ENCODE assay signal across 10 cellular contexts in genomic region chr5:84287964-84288363, GRCh38.
A peak's percentile ranks its signal among the peaks of the same experiment; 100 is the strongest.
DNase-seq lines count a peak whose midpoint lies in the region; ATAC-seq, FAIRE-seq and TF ChIP-seq lines count a peak whose summit lies in the region.
"Had no signal": no experiment of that assay in that cellular context is flagged by ENCODE, and none has a peak within 500 bp of the region (broad histone marks: within the 10 kb centered on the region; RNA-seq: fewer than 3 reads in every experiment).

No MANE protein-coding gene starts in this region.

- no peaks in the 10 kb centered on the region for H4K20me1 ChIP-seq in GM12878 (ENCODE audit: control insufficient read depth, insufficient read depth)

- peak; percentile 93 for DNase-seq in A172 (ENCODE audit: low spot score)
- peak; percentile 96 for DNase-seq in HT1080 (ENCODE audit: low read depth)
- DNase-seq in GM12878 (ENCODE audit: low read depth, low spot score): peak; percentile 23
- no peak for DNase-seq in left lobe of liver (ENCODE audit: low spot score)
- no peak for DNase-seq in HuH-7.5 (ENCODE audit: low spot score)
- no peak for DNase-seq in C1 segment of cervical spinal cord (lab: John Stamatoyannopoulos, UW)
- DNase-seq in Caco-2: no peak
- DNase-seq: mucosa of descending colon had no signal

- in situ Hi-C loops in GM12878 (cut with MboI): no loop called here

- FAIRE-seq in GM12878 (lab: Jason Lieb, UNC): no peak

- no peaks in the 10 kb centered on the region for H3K4me1 Mint-ChIP-seq in Caco-2 (ENCODE audit: low read depth, unreplicated experiment)

- intact Hi-C loops in GM12878 (cut with micrococcal nuclease; ENCODE audit: unreplicated experiment): no loop called here
- intact Hi-C loops in Caco-2 (cut with micrococcal nuclease; ENCODE audit: unreplicated experiment): no loop called here

- no peaks in the 10 kb centered on the region for H3K27me3 Mint-ChIP-seq in Caco-2 (ENCODE audit: insufficient read depth, unreplicated experiment)

- H3K36me3 ChIP-seq in GM12878 (ENCODE audit: control insufficient read depth in 2 of 2, insufficient read depth in 2 of 2, low read length in 1 of 2) (no peaks in the 10 kb centered on the region), Caco-2 (ENCODE audit: control insufficient read depth, insufficient read depth, low read length) (no peaks in the 10 kb centered on the region)

- no peak overlapping the region; the same call in 1 of the 2 replicates for H2AFZ ChIP-seq in GM12878 (ENCODE audit: control insufficient read depth, low read depth, low read length)

- no TSS peak for BruUV-seq in GM12878 (replicated peaks; lab: Mats Ljungman, UMichigan)
- BruUV-seq in Caco-2 (replicated peaks; lab: Mats Ljungman, UMichigan): no TSS peak

- TF ChIP-seq EP300 in GM12878 (IDR thresholded peaks at IDR 0.05; ENCODE audit: borderline replicate concordance in 1 of 2, control insufficient read depth in 1 of 2, low read depth in 2 of 2, low read length in 2 of 2): no peak; a peak in 1 of 4 replicates

- TF ChIP-seq POLR2A in GM12878 (IDR thresholded peaks at IDR 0.05; ENCODE audit: low read depth, low read length): no peak

- no peak for TF ChIP-seq RAD21 in GM12878 (IDR thresholded peaks at IDR 0.05; ENCODE audit: insufficient read depth, low read depth, low read length)

- TF ChIP-seq CTCF in GM12878 (IDR thresholded peaks at IDR 0.05 in 2 of 3, conservative IDR thresholded peaks at IDR 0.05 in 1 of 3; ENCODE audit: control insufficient read depth in 2 of 3, extremely low read depth in 1 of 3, insufficient read depth in 1 of 3, low read depth in 3 of 3, low read length in 3 of 3) (no peak), Caco-2 (IDR thresholded peaks at IDR 0.05; ENCODE audit: insufficient read depth in 1 of 2, low read depth in 1 of 2, low read length in 1 of 2, severe bottlenecking in 1 of 2, unreplicated experiment in 1 of 2) (no peak)

- no peak overlapping the region for H3K27ac ChIP-seq in GM12878 (ENCODE audit: control insufficient read depth, insufficient read depth)
- H3K27ac ChIP-seq: C4-2B had no signal

- POLR2A ChIA-PET in GM12878 (lab: Charles Lee): no interaction called here
- POLR2A ChIA-PET in Caco-2 (lab: Charles Lee): no interaction called here

- H3K9me3 Mint-ChIP-seq in Caco-2 (ENCODE audit: unreplicated experiment): no peaks in the 10 kb centered on the region

- H3K4me3 ChIP-seq in GM12878 (no peak overlapping the region), Caco-2 (ENCODE audit: low read depth, low read length) (no peak overlapping the region)
- H3K4me3 ChIP-seq: mucosa of descending colon had no signal

- no peak overlapping the region for H3K27ac Mint-ChIP-seq in Caco-2 (ENCODE audit: unreplicated experiment)

- H3K4me1 ChIP-seq in GM12878 (ENCODE audit: control insufficient read depth, insufficient read depth, low read length): no peaks in the 10 kb centered on the region
- H3K4me1 ChIP-seq in Caco-2: no peaks in the 10 kb centered on the region

- CTCF ChIA-PET in GM12878 (lab: Yijun Ruan, JAX) (no interaction called here), Caco-2 (lab: Charles Lee) (no interaction called here)

- SMC1A ChIA-PET in GM12878 (lab: Charles Lee; ENCODE audit: uncharacterized antibody, unreplicated experiment): no interaction called here

- H3K4me3 Mint-ChIP-seq in Caco-2 (ENCODE audit: unreplicated experiment): no peak overlapping the region

- H3K4me2 ChIP-seq in GM12878 (ENCODE audit: control insufficient read depth, insufficient read depth): no peak overlapping the region

- no peaks in the 10 kb centered on the region for H3K27me3 ChIP-seq in GM12878 (replicated peaks in 1 of 2; ENCODE audit: control insufficient read depth in 2 of 2, insufficient read depth in 2 of 2, low read length in 1 of 2)
- no peaks in the 10 kb centered on the region for H3K27me3 ChIP-seq in Caco-2 (replicated peaks; ENCODE audit: control insufficient read depth, insufficient read depth, low read length)

- no peaks in the 10 kb centered on the region for H3K79me2 ChIP-seq in GM12878 (ENCODE audit: control insufficient read depth, insufficient read depth, low read length)

- WGBS in GM12878 (ENCODE audit: insufficient coverage, insufficient replicate concordance, low lambda C conversion rate, missing lambda C conversion rate): 11% methylated on average over 4 of the region's 4 CpGs

- H3K9me3 ChIP-seq in GM12878 (replicated peaks; ENCODE audit: control insufficient read depth, insufficient read depth, low read length): no peaks in the 10 kb centered on the region
- no peaks in the 10 kb centered on the region for H3K9me3 ChIP-seq in Caco-2
- H3K9me3 ChIP-seq: mucosa of descending colon had no signal

- ATAC-seq in GM21423 (IDR thresholded peaks at IDR 0.05; ENCODE audit: unreplicated experiment) (peak; percentile 96), GM12878 (peak; percentile 94), left lobe of liver (no peak)
- ATAC-seq: mucosa of descending colon had no signal

- no peak overlapping the region for H3K9ac ChIP-seq in GM12878 (ENCODE audit: control insufficient read depth, insufficient read depth, low read length)

- no peaks in the 10 kb centered on the region for H3K36me3 Mint-ChIP-seq in Caco-2 (ENCODE audit: insufficient read depth, unreplicated experiment)

- RAD21 ChIA-PET in GM12878 (lab: Charles Lee; ENCODE audit: unreplicated experiment): no interaction called here

TF ChIP-seq in GM12878, 131 proteins besides CTCF, POLR2A, EP300 and RAD21 (continues in another document):
- TF ChIP-seq SKIL (IDR thresholded peaks at IDR 0.05; ENCODE audit: low read depth, poor library complexity, severe bottlenecking) (no peak), CUX1 (IDR thresholded peaks at IDR 0.05; ENCODE audit: insufficient replicate concordance, low read depth, low read length) (no peak), TAF1 (IDR thresholded peaks at IDR 0.05; ENCODE audit: borderline replicate concordance, low read depth, low read length) (no peak), SRF (IDR thresholded peaks at IDR 0.05; ENCODE audit: low read depth in 2 of 2, low read length in 2 of 2) (no peak), BHLHE40 (IDR thresholded peaks at IDR 0.05; ENCODE audit: borderline replicate concordance in 1 of 2, low read depth in 2 of 2, low read length in 1 of 2) (no peak), SPI1 (IDR thresholded peaks at IDR 0.05; ENCODE audit: borderline replicate concordance, insufficient read depth, low read depth, low read length) (peak; percentile 17; the same call in 1 of the 2 replicates), STAT1 (conservative IDR thresholded peaks at IDR 0.05) (no peak), HDGF (IDR thresholded peaks at IDR 0.05) (no peak), CREM (IDR thresholded peaks at IDR 0.05; ENCODE audit: low read depth) (no peak)

Comparison
In these comparisons a context has a peak if more than half of its experiments do, and no peak if none do; other contexts are left out.
1. DNase-seq: peak in A172 (single experiment), HT1080 (single experiment) and GM12878 (single experiment); none in left lobe of liver (single experiment), HuH-7.5 (single experiment), C1 segment of cervical spinal cord (0 of 14) and Caco-2 (0 of 2).